Comparison of ENCODE assay signal across 11 cellular contexts in genomic region chr16:73037331-73037745, GRCh38. TPM values are rescaled to one million over a fixed set of nuclear protein-coding genes. Genes with fewer than 3 reads are reported as not detected.
DNase-seq lines count a peak whose midpoint lies in the region; ATAC-seq and TF ChIP-seq lines count a peak whose summit lies in the region.
"Had no signal": no experiment of that assay in that cellular context is flagged by ENCODE, and none has a peak within 500 bp of the region (broad histone marks: within the 10 kb centered on the region; RNA-seq: fewer than 3 reads in every experiment).

No MANE protein-coding gene starts in this region.

- H3K4me1 Mint-ChIP-seq in GM23338: peaks cover 86% of the 10 kb centered on the region
- H3K4me1 Mint-ChIP-seq in stimulated activated naive B cell treated with anti-CD40 and anti-IgM and Interleukin-4, amounts not matched to agents 10 μg/mL and 1 μg/mL and 100 μg/mL, for 72 hours: peaks cover 42 to 57% of the 10 kb centered on the region in 2 donors

- 0 out of 2 replicates have a peak, but pooled peaks cover 4% of the 10 kb centered on the region for H3K79me2 ChIP-seq in GM23338 (replicated peaks; ENCODE audit: insufficient read depth)

- peaks cover 83% of the 10 kb centered on the region for H3K4me1 ChIP-seq in GM23338 (ENCODE audit: insufficient read depth)

- H3K4me2 ChIP-seq in GM23338: peak overlapping the region; percentile 73

- H2AFZ ChIP-seq in GM23338: no peak overlapping the region

- H3K4me3 ChIP-seq in GM23338: peak overlapping the region; percentile 45

- H3F3A ChIP-seq in GM23338 (replicated peaks; ENCODE audit: low read depth): peaks cover 17% of the 10 kb centered on the region

- H3K9me3 Mint-ChIP-seq in GM23338: peaks cover 17% of the 10 kb centered on the region; the same call in 2 of the 3 replicates
- H3K9me3 Mint-ChIP-seq in stimulated activated naive B cell treated with anti-CD40 and anti-IgM and Interleukin-4, amounts not matched to agents 10 μg/mL and 1 μg/mL and 100 μg/mL, for 72 hours: no peaks in the 10 kb centered on the region
- H3K9me3 Mint-ChIP-seq: stimulated activated naive CD8-positive, alpha-beta T cell treated with anti-CD3 and anti-CD28 coated beads, Interleukin-15, amount 100 ng/mL, for 72 hours had no signal

- H3K9me2 ChIP-seq in GM23338 (ENCODE audit: insufficient read depth): no peaks in the 10 kb centered on the region

- peaks cover 16% of the 10 kb centered on the region for H4K20me1 ChIP-seq in GM23338 (replicated peaks; ENCODE audit: insufficient read depth)

- peaks cover 87% of the 10 kb centered on the region for H3K27me3 ChIP-seq in GM23338 (ENCODE audit: insufficient read depth)

- peaks cover 10% of the 10 kb centered on the region; the same call in 2 of the 3 replicates for H3K36me3 Mint-ChIP-seq in GM23338 (ENCODE audit: low read depth)
- peaks cover 0 to 3% of the 10 kb centered on the region in 2 donors for H3K36me3 Mint-ChIP-seq in stimulated activated naive B cell treated with anti-CD40 and anti-IgM and Interleukin-4, amounts not matched to agents 10 μg/mL and 1 μg/mL and 100 μg/mL, for 72 hours

- DNase-seq in GM23338 (ENCODE audit: low spot score) (no peak), RPMI7951 (ENCODE audit: low read depth) (peak; percentile 44), islet precursor cell (peak; percentile 88), nucleus accumbens (lab: John Stamatoyannopoulos, UW) (no peak)
- DNase-seq in stimulated activated naive B cell treated with anti-CD40 and anti-IgM and Interleukin-4, amounts not matched to agents 10 μg/mL and 1 μg/mL and 100 μg/mL, for 72 hours: no peak
- DNase-seq in stimulated activated CD8-positive, alpha-beta memory T cell treated with anti-CD3 and anti-CD28 coated beads, Interleukin-4, amount 100 ng/mL, for 48 hours: no peak
- DNase-seq: activated gamma-delta T cell; NCI-H345; spleen; stimulated activated naive CD8-positive, alpha-beta T cell treated with anti-CD3 and anti-CD28 coated beads, Interleukin-15, amount 100 ng/mL, for 72 hours had no signal

- ATAC-seq in GM23338 (no peak), GM18861 (IDR thresholded peaks at IDR 0.05; ENCODE audit: unreplicated experiment) (no peak)
- ATAC-seq in stimulated activated naive B cell treated with anti-CD40 and anti-IgM and Interleukin-4, amounts not matched to agents 10 μg/mL and 1 μg/mL and 100 μg/mL, for 72 hours (replicated peaks): no peak
- ATAC-seq: stimulated activated naive CD8-positive, alpha-beta T cell treated with anti-CD3 and anti-CD28 coated beads, Interleukin-15, amount 100 ng/mL, for 72 hours had no signal

- no peak overlapping the region for H3K27ac ChIP-seq in GM23338 (ENCODE audit: low read depth)
- H3K27ac ChIP-seq: spleen had no signal

- no peaks in the 10 kb centered on the region for H3K36me3 ChIP-seq in GM23338 (ENCODE audit: insufficient read depth)
- H3K36me3 ChIP-seq: spleen had no signal

- H3K27ac Mint-ChIP-seq in GM23338: no peak overlapping the region
- H3K27ac Mint-ChIP-seq in stimulated activated naive B cell treated with anti-CD40 and anti-IgM and Interleukin-4, amounts not matched to agents 10 μg/mL and 1 μg/mL and 100 μg/mL, for 72 hours: peak overlapping the region; percentile 26

- H3K27me3 Mint-ChIP-seq in GM23338 (ENCODE audit: insufficient read depth, low read depth, poor library complexity): peaks cover 97% of the 10 kb centered on the region
- H3K27me3 Mint-ChIP-seq in stimulated activated naive B cell treated with anti-CD40 and anti-IgM and Interleukin-4, amounts not matched to agents 10 μg/mL and 1 μg/mL and 100 μg/mL, for 72 hours: peaks cover 19 to 37% of the 10 kb centered on the region in 2 donors

- TF ChIP-seq CTCF in GM23338 (conservative IDR thresholded peaks at IDR 0.05; ENCODE audit: low read depth in 2 of 2): no peak

- peak overlapping the region; percentile 60 for H3K4me3 Mint-ChIP-seq in GM23338
- H3K4me3 Mint-ChIP-seq in stimulated activated naive B cell treated with anti-CD40 and anti-IgM and Interleukin-4, amounts not matched to agents 10 μg/mL and 1 μg/mL and 100 μg/mL, for 72 hours: peak overlapping the region in 1 of 2 donors; percentile 18
- H3K4me3 Mint-ChIP-seq: stimulated activated naive CD8-positive, alpha-beta T cell treated with anti-CD3 and anti-CD28 coated beads, Interleukin-15, amount 100 ng/mL, for 72 hours had no signal

TF ChIP-seq in GM23338, 12 proteins besides CTCF, POLR2A, EP300 and RAD21 (continues in another document):
- TF ChIP-seq POLR2AphosphoS5 (IDR thresholded peaks at IDR 0.05; ENCODE audit: low read depth) (no peak), JUNB (IDR thresholded peaks at IDR 0.05; ENCODE audit: unreplicated experiment) (no peak), EZH2phosphoT487 (IDR thresholded peaks at IDR 0.05; ENCODE audit: unreplicated experiment) (no peak), ETS1 (IDR thresholded peaks at IDR 0.05) (no peak), ZNF462 (CRISPR knock-in tag; IDR thresholded peaks at IDR 0.05) (no peak), ZNF114 (CRISPR knock-in tag; IDR thresholded peaks at IDR 0.05) (no peak), ZNF331 (CRISPR knock-in tag; IDR thresholded peaks at IDR 0.05; ENCODE audit: low read depth) (no peak), NANOG (IDR thresholded peaks at IDR 0.05; ENCODE audit: borderline replicate concordance) (no peak)

RNA-seq across cellular contexts. Expression of gene ZFHX3, which starts 10.6 kb away (rescaled TPM):
- 0.74 and 1.0 TPM in 2 replicates for total RNA-seq in GM23338 (2014; rRNA removed; shearing (Covaris generic))
- 1.3 and 1.5 TPM in 2 replicates for polyA plus RNA-seq in GM23338 (2016; fragmentation: Nextera tagmentation; extraction: Ambion mirVana)
- total RNA-seq in RPMI7951 (2014; rRNA removed; shearing (Covaris generic)): 2.0 and 2.2 TPM in 2 replicates

Comparison
In these comparisons a context has a peak if more than half of its experiments do, and no peak if none do; other contexts are left out.
1. DNase-seq: peak in RPMI7951 (single experiment) and islet precursor cell (single experiment); none in GM23338 (single experiment), stimulated activated naive B cell treated with anti-CD40 and anti-IgM and Interleukin-4, amounts not matched to agents 10 μg/mL and 1 μg/mL and 100 μg/mL, for 72 hours (single experiment), nucleus accumbens (0 of 56) and stimulated activated CD8-positive, alpha-beta memory T cell treated with anti-CD3 and anti-CD28 coated beads, Interleukin-4, amount 100 ng/mL, for 48 hours (single experiment).